ENCODE assay signal across 5 cellular contexts in genomic region chr21:22023896-22024295, GRCh38.
A peak's percentile ranks its signal among the peaks of the same experiment; 100 is the strongest.
DNase-seq lines count a peak whose midpoint lies in the region; ATAC-seq and TF ChIP-seq lines count a peak whose summit lies in the region.
"Not testable (repeated sequence)": the region's sequence is repeated elsewhere in the genome, so short reads cannot be mapped to it uniquely, and the experiment has no call there.

No MANE protein-coding gene starts in this region.

- intact Hi-C loops in mucosa of descending colon (cut with DNase I, micrococcal nuclease), result not testable (repeated sequence)

- H3K36me3 ChIP-seq in mucosa of descending colon (ENCODE audit: low read depth), result not testable (repeated sequence)

- H3K4me1 ChIP-seq in mucosa of descending colon (ENCODE audit: low read depth), result not testable (repeated sequence)

- DNase-seq in ELR (ENCODE audit: low read depth) (peak; percentile 56), LHCN-M2 (ENCODE audit: low read depth) (peak; percentile 18), NCI-H226 (peak; percentile 24), fibroblast of pulmonary artery (ENCODE audit: low read depth) (peak; percentile 1)
- not testable (repeated sequence) for DNase-seq in mucosa of descending colon

- not testable (repeated sequence) for H3K9me3 ChIP-seq in mucosa of descending colon

- not testable (repeated sequence) for TF ChIP-seq CTCF in fibroblast of pulmonary artery (IDR thresholded peaks at IDR 0.05; ENCODE audit: low read length, missing control alignments); mucosa of descending colon (IDR thresholded peaks at IDR 0.05)

- peak; percentile 29 for ATAC-seq in mucosa of descending colon

- not testable (repeated sequence) for H3K4me3 ChIP-seq in fibroblast of pulmonary artery (replicated peaks; ENCODE audit: low read depth, low read length); mucosa of descending colon
